In genomic region chr6:42727627-42728026, GRCh38 we compare ENCODE assay signal across 11 cellular contexts. TPM values are rescaled to one million over a fixed set of nuclear protein-coding genes. Genes with fewer than 3 reads are reported as not detected.
A peak's percentile ranks its signal among the peaks of the same experiment; 100 is the strongest.
DNase-seq lines count a peak whose midpoint lies in the region; ATAC-seq lines count a peak whose summit lies in the region.
"Had no signal": no experiment of that assay in that cellular context is flagged by ENCODE, and none has a peak within 500 bp of the region (broad histone marks: within the 10 kb centered on the region; RNA-seq: fewer than 3 reads in every experiment).

No MANE protein-coding gene starts in this region.

- H3K9ac ChIP-seq in mesendoderm (ENCODE audit: low read length), result no peak overlapping the region

- H3K56ac ChIP-seq in mesendoderm (ENCODE audit: low read length), result no peak overlapping the region

- H2BK120ac ChIP-seq in mesendoderm (ENCODE audit: low read depth, low read length), result no peak overlapping the region

- H2BK15ac ChIP-seq in mesendoderm (replicated peaks; ENCODE audit: low read depth), result no peak overlapping the region

- H3K79me1 ChIP-seq in mesendoderm (ENCODE audit: low read length), result no peaks in the 10 kb centered on the region

- no peaks in the 10 kb centered on the region for H3K9me3 Mint-ChIP-seq in stimulated activated naive CD8-positive, alpha-beta T cell treated with anti-CD3 and anti-CD28 coated beads, Interleukin-15, Interleukin-2, amounts not matched to agents 100 ng/mL and 50 ng/mL, for 24 hours
- H3K9me3 Mint-ChIP-seq in effector memory CD8-positive, alpha-beta T cell, result no peaks in the 10 kb centered on the region
- no peaks in the 10 kb centered on the region for H3K9me3 Mint-ChIP-seq in natural killer cell treated with Interleukin-12 subunit alpha and Interleukin-12 subunit beta and Interleukin-15 and Interleukin-18, amount 100 ng/mL, for 72 hours

- H3K27ac ChIP-seq in mesendoderm (ENCODE audit: low read depth, low read length), result no peak overlapping the region

- H3K4me3 ChIP-seq in mesendoderm (ENCODE audit: low read length), result no peak overlapping the region

- H3K27me3 Mint-ChIP-seq in stimulated activated naive CD8-positive, alpha-beta T cell treated with anti-CD3 and anti-CD28 coated beads, Interleukin-15, Interleukin-2, amounts not matched to agents 100 ng/mL and 50 ng/mL, for 24 hours, result no peaks in the 10 kb centered on the region
- H3K27me3 Mint-ChIP-seq in effector memory CD8-positive, alpha-beta T cell, result no peaks in the 10 kb centered on the region
- H3K27me3 Mint-ChIP-seq in natural killer cell treated with Interleukin-12 subunit alpha and Interleukin-12 subunit beta and Interleukin-15 and Interleukin-18, amount 100 ng/mL, for 72 hours, result peaks cover 0 to 5% of the 10 kb centered on the region in 2 donors

- H3K36me3 ChIP-seq in mesendoderm (ENCODE audit: control insufficient read depth, insufficient read depth, low read length), result no peaks in the 10 kb centered on the region

- no peak overlapping the region for H2BK5ac ChIP-seq in mesendoderm (ENCODE audit: low read length)

- no peak for ATAC-seq in stimulated activated naive CD8-positive, alpha-beta T cell treated with anti-CD3 and anti-CD28 coated beads, Interleukin-15, Interleukin-2, amounts not matched to agents 100 U/mL and 50 U/mL, for 24 hours
- no peak for ATAC-seq in effector memory CD8-positive, alpha-beta T cell (replicated peaks)
- no peak for ATAC-seq in natural killer cell treated with Interleukin-12 subunit alpha and Interleukin-12 subunit beta and Interleukin-15 and Interleukin-18, amount 100 ng/mL, for 72 hours

- no peaks in the 10 kb centered on the region for H3K79me2 ChIP-seq in mesendoderm (ENCODE audit: control insufficient read depth, insufficient read depth, low read length)

- H4K5ac ChIP-seq in mesendoderm (ENCODE audit: low read length), result no peak overlapping the region

- H3K36me3 Mint-ChIP-seq in stimulated activated naive CD8-positive, alpha-beta T cell treated with anti-CD3 and anti-CD28 coated beads, Interleukin-15, Interleukin-2, amounts not matched to agents 100 ng/mL and 50 ng/mL, for 24 hours (ENCODE audit: low read depth), result no peaks in the 10 kb centered on the region
- peaks cover 6% of the 10 kb centered on the region for H3K36me3 Mint-ChIP-seq in effector memory CD8-positive, alpha-beta T cell (ENCODE audit: insufficient read depth)
- H3K36me3 Mint-ChIP-seq in natural killer cell treated with Interleukin-12 subunit alpha and Interleukin-12 subunit beta and Interleukin-15 and Interleukin-18, amount 100 ng/mL, for 72 hours, result no peaks in the 10 kb centered on the region

- H3K4ac ChIP-seq in mesendoderm (ENCODE audit: low read depth, low read length), result no peak overlapping the region

- no peak overlapping the region for H3K4me2 ChIP-seq in mesendoderm (ENCODE audit: low read length)

- H3K18ac ChIP-seq in mesendoderm (ENCODE audit: low read length), result no peak overlapping the region

- H3K4me1 ChIP-seq in mesendoderm (ENCODE audit: control insufficient read depth, low read depth, low read length), result no peaks in the 10 kb centered on the region

- H4K8ac ChIP-seq in mesendoderm (ENCODE audit: low read depth, low read length), result no peak overlapping the region

- no peak overlapping the region for H2AK5ac ChIP-seq in mesendoderm (ENCODE audit: low read length)

- peak overlapping the region; percentile 4 for H3K4me3 Mint-ChIP-seq in stimulated activated naive CD8-positive, alpha-beta T cell treated with anti-CD3 and anti-CD28 coated beads, Interleukin-15, Interleukin-2, amounts not matched to agents 100 ng/mL and 50 ng/mL, for 24 hours
- H3K4me3 Mint-ChIP-seq in effector memory CD8-positive, alpha-beta T cell, result peak overlapping the region; percentile 78 to 79
- H3K4me3 Mint-ChIP-seq in natural killer cell treated with Interleukin-12 subunit alpha and Interleukin-12 subunit beta and Interleukin-15 and Interleukin-18, amount 100 ng/mL, for 72 hours, result peak overlapping the region; percentile 87
- H3K4me3 Mint-ChIP-seq: endodermal cell had no signal

- no peaks in the 10 kb centered on the region for H3K27me3 ChIP-seq in mesendoderm (ENCODE audit: insufficient read depth, low read length, poor library complexity)

- no peak for DNase-seq in stimulated activated naive CD8-positive, alpha-beta T cell treated with anti-CD3 and anti-CD28 coated beads, Interleukin-15, Interleukin-2, amounts not matched to agents 100 U/mL and 50 U/mL, for 24 hours
- DNase-seq in effector memory CD8-positive, alpha-beta T cell, result no peak
- no peak for DNase-seq in natural killer cell treated with Interleukin-12 subunit alpha and Interleukin-12 subunit beta and Interleukin-15 and Interleukin-18, amount 100 ng/mL, for 72 hours (ENCODE audit: low spot score)
- DNase-seq in mesendoderm (no peak), H4 (ENCODE audit: low spot score) (no peak), retina (no peak), NCI-H128 (lab: John Stamatoyannopoulos, UW; ENCODE audit: unreplicated experiment) (no peak)
- DNase-seq: COR-L47; endodermal cell; stimulated activated CD4-positive, alpha-beta T cell treated with anti-CD3 and anti-CD28 coated beads, Interleukin-1b, Interleukin-23, amount 100 ng/mL, for 48 hours had no signal

- H3K23ac ChIP-seq in mesendoderm (ENCODE audit: low read length), result no peak overlapping the region

- H3K27ac Mint-ChIP-seq in stimulated activated naive CD8-positive, alpha-beta T cell treated with anti-CD3 and anti-CD28 coated beads, Interleukin-15, Interleukin-2, amounts not matched to agents 100 ng/mL and 50 ng/mL, for 24 hours, result peak overlapping the region; percentile 78
- peak overlapping the region in 1 of 2 donors; percentile 82 for H3K27ac Mint-ChIP-seq in effector memory CD8-positive, alpha-beta T cell
- H3K27ac Mint-ChIP-seq in natural killer cell treated with Interleukin-12 subunit alpha and Interleukin-12 subunit beta and Interleukin-15 and Interleukin-18, amount 100 ng/mL, for 72 hours, result peak overlapping the region; percentile 85 to 97
- H3K27ac Mint-ChIP-seq: endodermal cell had no signal

- H3K4me1 Mint-ChIP-seq in stimulated activated naive CD8-positive, alpha-beta T cell treated with anti-CD3 and anti-CD28 coated beads, Interleukin-15, Interleukin-2, amounts not matched to agents 100 ng/mL and 50 ng/mL, for 24 hours (ENCODE audit: low read depth), result peaks cover 20% of the 10 kb centered on the region
- H3K4me1 Mint-ChIP-seq in effector memory CD8-positive, alpha-beta T cell (ENCODE audit: low read depth in 2 of 2), result peaks cover 18 to 19% of the 10 kb centered on the region in 2 donors
- peaks cover 12 to 23% of the 10 kb centered on the region in 2 donors for H3K4me1 Mint-ChIP-seq in natural killer cell treated with Interleukin-12 subunit alpha and Interleukin-12 subunit beta and Interleukin-15 and Interleukin-18, amount 100 ng/mL, for 72 hours (ENCODE audit: low read depth in 2 of 2)

- no CpG with 5 or more reads among the region's 22 CpGs for WGBS in mesendoderm (ENCODE audit: extremely low coverage, insufficient coverage, low lambda C conversion rate)

RNA-seq across cellular contexts. Expression of gene PRPH2, which starts 5.2 kb away (rescaled TPM):
- total RNA-seq in natural killer cell treated with Interleukin-12 subunit alpha and Interleukin-12 subunit beta and Interleukin-15 and Interleukin-18, amount 100 ng/mL, for 72 hours, result under 1 TPM in 1 of 2 donors, not detected in 1; 0.10 TPM
- 0.29 TPM for polyA plus RNA-seq in mesendoderm (2013, experiment 1 of 2)
- polyA plus RNA-seq in mesendoderm (2013, experiment 2 of 2), result 0.35 TPM
- total RNA-seq in H4 (2014; rRNA removed; shearing (Covaris generic)), result not detected in 2 replicates

RNA-seq across cellular contexts. Expression of gene TBCC, which starts 18.3 kb away (rescaled TPM):
- total RNA-seq in natural killer cell treated with Interleukin-12 subunit alpha and Interleukin-12 subunit beta and Interleukin-15 and Interleukin-18, amount 100 ng/mL, for 72 hours, result 10 to 100 TPM; 28.8 to 32.6 TPM
- polyA plus RNA-seq in mesendoderm (2013, experiment 1 of 2), result 23.2 TPM
- 22.7 TPM for polyA plus RNA-seq in mesendoderm (2013, experiment 2 of 2)
- 49.7 and 66.4 TPM in 2 replicates for total RNA-seq in H4 (2014; rRNA removed; shearing (Covaris generic))

RNA-seq across cellular contexts. Expression of gene BICRAL, which starts 54.2 kb away (rescaled TPM):
- 10 to 100 TPM; 13.5 to 13.9 TPM for total RNA-seq in natural killer cell treated with Interleukin-12 subunit alpha and Interleukin-12 subunit beta and Interleukin-15 and Interleukin-18, amount 100 ng/mL, for 72 hours
- 7.6 TPM for polyA plus RNA-seq in mesendoderm (2013, experiment 1 of 2)
- 7.4 TPM for polyA plus RNA-seq in mesendoderm (2013, experiment 2 of 2)
- 2.3 and 3.4 TPM in 2 replicates for total RNA-seq in H4 (2014; rRNA removed; shearing (Covaris generic))

Comparison
In these comparisons a context has a peak if more than half of its experiments do, and no peak if none do; other contexts are left out.
1. H3K4me3 Mint-ChIP-seq: peak in every context shown above with its lines; median percentile 87 in natural killer cell treated with Interleukin-12 subunit alpha and Interleukin-12 subunit beta and Interleukin-15 and Interleukin-18, amount 100 ng/mL, for 72 hours; 78 in effector memory CD8-positive, alpha-beta T cell; 4 in stimulated activated naive CD8-positive, alpha-beta T cell treated with anti-CD3 and anti-CD28 coated beads, Interleukin-15, Interleukin-2, amounts not matched to agents 100 ng/mL and 50 ng/mL, for 24 hours.